ENCODE assay signal across 8 cellular contexts in genomic region chr11:61891331-61892084, GRCh38. TPM values are rescaled to one million over a fixed set of nuclear protein-coding genes. Genes with fewer than 3 reads are reported as not detected.
DNase-seq lines count a peak whose midpoint lies in the region; ATAC-seq, FAIRE-seq and TF ChIP-seq lines count a peak whose summit lies in the region.

FADS3 (minus strand) TSS chr11:61891545; CDS start chr11:61891381, 164 bp downstream.

- H3K9me3 Mint-ChIP-seq in activated CD4-positive, alpha-beta memory T cell treated with anti-CD3 and anti-CD28 coated beads for 36 hours = no peaks in the 10 kb centered on the region

- peaks cover 2% of the 10 kb centered on the region for H3K4me1 Mint-ChIP-seq in activated CD4-positive, alpha-beta memory T cell treated with anti-CD3 and anti-CD28 coated beads for 36 hours (ENCODE audit: low read depth)

- H3K4me2 ChIP-seq in HepG2 (ENCODE audit: low read depth, low read length) = peak within 1 kb of the TSS; percentile 100

- TF ChIP-seq EP300 in HepG2 (IDR thresholded peaks at IDR 0.05; ENCODE audit: low read depth in 2 of 2, low read length in 2 of 2) (no peak), HepG2 (CRISPR knock-in tag; IDR thresholded peaks at IDR 0.05; ENCODE audit: borderline replicate concordance) (no peak)

- TF ChIP-seq CTCF in 22Rv1 (IDR thresholded peaks at IDR 0.05) = no peak; the same call in 1 of the 2 replicates
- 0 out of 2 replicates have a peak, but pooled peaks have one; percentile 18 for TF ChIP-seq CTCF in HepG2 (CRISPR knock-in tag; IDR thresholded peaks at IDR 0.05)

- H3K27me3 ChIP-seq in duodenal mucosa (ENCODE audit: control insufficient read depth in 1 of 2, insufficient read depth in 2 of 2, low read length in 2 of 2) (no peaks in the 10 kb centered on the region), HepG2 (ENCODE audit: control insufficient read depth in 1 of 2, insufficient read depth in 2 of 2, low read length in 2 of 2) (no peaks in the 10 kb centered on the region)

- CTCF ChIA-PET in activated CD4-positive, alpha-beta memory T cell treated with anti-CD3 and anti-CD28 coated beads for 36 hours (lab: Charles Lee) = interaction anchor here (0.9 to 15.1 kb wide), 6 partner anchors 8 to 217 kb away, joined by 3 to 417 read pairs (median 8); no protein-coding TSS in a partner anchor
- CTCF ChIA-PET in HepG2 (lab: Yijun Ruan, JAX; ENCODE audit: low intra/inter-chr PET ratio, low total read pairs) = interaction anchor here (1.2 kb wide), 1 partner anchor 95 kb away, joined by 4 read pairs; no protein-coding TSS in a partner anchor

- no peaks in the 10 kb centered on the region for H4K20me1 ChIP-seq in HepG2 (ENCODE audit: insufficient read depth, low read length)

- ATAC-seq in GM18505 (IDR thresholded peaks at IDR 0.05; ENCODE audit: unreplicated experiment) (peak; percentile 52), HG03097 (IDR thresholded peaks at IDR 0.05; ENCODE audit: low FRiP score, unreplicated experiment) (peak; percentile 50), HepG2 (peak; percentile 86)

- no peak for FAIRE-seq in HepG2 (lab: Jason Lieb, UNC)

- TF ChIP-seq POLR2A in GM18505 (IDR thresholded peaks at IDR 0.05; ENCODE audit: borderline replicate concordance, extremely low read depth, insufficient read depth, insufficient read length) (no peak), HepG2 (IDR thresholded peaks at IDR 0.05; ENCODE audit: insufficient read depth in 1 of 2, low read depth in 2 of 2, low read length in 2 of 2) (no peak)

- no peaks in the 10 kb centered on the region for H3K79me2 ChIP-seq in HepG2 (ENCODE audit: insufficient read depth, low read length)

- intact Hi-C loops in activated CD4-positive, alpha-beta memory T cell treated with anti-CD3 and anti-CD28 coated beads for 36 hours (cut with micrococcal nuclease) = no loop called here
- intact Hi-C loops in HepG2 (cut with micrococcal nuclease; ENCODE audit: unreplicated experiment) = no loop called here

- H3K27me3 Mint-ChIP-seq in activated CD4-positive, alpha-beta memory T cell treated with anti-CD3 and anti-CD28 coated beads for 36 hours = no peaks in the 10 kb centered on the region

- peak within 1 kb of the TSS; percentile 81 for H3K4me3 Mint-ChIP-seq in activated CD4-positive, alpha-beta memory T cell treated with anti-CD3 and anti-CD28 coated beads for 36 hours

- H3K9ac ChIP-seq in duodenal mucosa (ENCODE audit: low read depth in 1 of 2, low read length in 2 of 2) (peak within 1 kb of the TSS; percentile 35 to 61), HepG2 (ENCODE audit: insufficient read depth, low read depth, low read length) (peak within 1 kb of the TSS; percentile 72)

- H2AFZ ChIP-seq in HepG2 (ENCODE audit: low read length) = no peak within 1 kb of the TSS

- H3K27ac ChIP-seq in 22Rv1 = peak within 1 kb of the TSS; percentile 66
- peak within 1 kb of the TSS; percentile 10 for H3K27ac ChIP-seq in duodenal mucosa (ENCODE audit: low read depth, low read length)
- H3K27ac ChIP-seq in HepG2 (ENCODE audit: extremely low read length, insufficient read depth, low read length) = no peak within 1 kb of the TSS

- no peaks in the 10 kb centered on the region for H3K9me3 ChIP-seq in duodenal mucosa (ENCODE audit: control insufficient read depth in 1 of 2, low read length in 2 of 2)
- H3K9me3 ChIP-seq in HepG2 (ENCODE audit: low read length) = no peaks in the 10 kb centered on the region

- H3K27ac Mint-ChIP-seq in activated CD4-positive, alpha-beta memory T cell treated with anti-CD3 and anti-CD28 coated beads for 36 hours = peak within 1 kb of the TSS; percentile 23

- H3K36me3 ChIP-seq in duodenal mucosa (ENCODE audit: control insufficient read depth in 1 of 2, insufficient read depth in 2 of 2, low read length in 2 of 2) = no peaks in the 10 kb centered on the region
- no peaks in the 10 kb centered on the region for H3K36me3 ChIP-seq in HepG2 (replicated peaks in 1 of 2; ENCODE audit: control insufficient read depth in 1 of 2, insufficient read depth in 2 of 2, low read length in 2 of 2)

- in situ Hi-C loops in HepG2 (cut with HindIII; ENCODE audit: extremely low pct_ligation_motif_present, low pct_unique_long_range_greater_than_20kb) = no loop called here

- POLR2A ChIA-PET in activated CD4-positive, alpha-beta memory T cell treated with anti-CD3 and anti-CD28 coated beads for 36 hours (lab: Charles Lee) = no interaction called here
- POLR2A ChIA-PET in HepG2 (lab: Yijun Ruan, JAX) = interaction anchor here (1.5 to 2.0 kb wide), 2 partner anchors 13 to 21 kb away, joined by 4 to 5 read pairs; no protein-coding TSS in a partner anchor

- DNase-seq in NCI-H510A (lab: John Stamatoyannopoulos, UW) = peak; percentile 93
- peak; percentile 62 for DNase-seq in activated CD4-positive, alpha-beta memory T cell treated with anti-CD3 and anti-CD28 coated beads for 36 hours
- DNase-seq in HepG2 (ENCODE audit: low spot score) = peak; percentile 77
- peak; percentile 57 for DNase-seq in stimulated activated CD4-positive, alpha-beta T cell treated with anti-CD3 and anti-CD28 coated beads, Interleukin-4, amount 100 ng/mL, for 1 hour

- H3K4me3 ChIP-seq in duodenal mucosa (ENCODE audit: low read depth in 1 of 2, low read length in 2 of 2) (peak within 1 kb of the TSS; percentile 66 to 84), HepG2 (replicated peaks in 1 of 3; ENCODE audit: insufficient read depth in 1 of 3, low read depth in 2 of 3, low read length in 3 of 3) (peak within 1 kb of the TSS; percentile 60 to 86 (median 68))

- no peaks in the 10 kb centered on the region for H3K36me3 Mint-ChIP-seq in activated CD4-positive, alpha-beta memory T cell treated with anti-CD3 and anti-CD28 coated beads for 36 hours

- no TSS peak for BruUV-seq in HepG2 (replicated peaks; lab: Mats Ljungman, UMichigan)

- 1% methylated on average over 13 of the region's 96 CpGs for WGBS in HepG2 (ENCODE audit: low lambda C conversion rate)

- peak; percentile 23; the same call in 1 of the 2 replicates for TF ChIP-seq RAD21 in HepG2 (CRISPR knock-in tag; IDR thresholded peaks at IDR 0.05)

- H3K4me1 ChIP-seq in duodenal mucosa (ENCODE audit: control insufficient read depth in 1 of 2, insufficient read depth in 2 of 2, low read length in 2 of 2) = peaks cover 0 to 14% of the 10 kb centered on the region in 2 donors
- peaks cover 14% of the 10 kb centered on the region for H3K4me1 ChIP-seq in HepG2 (ENCODE audit: insufficient read depth, low read length)

TF ChIP-seq in HepG2, 621 proteins besides CTCF, POLR2A, EP300 and RAD21 (continues in another document):
- TF ChIP-seq PBX3 (CRISPR knock-in tag; IDR thresholded peaks at IDR 0.05; ENCODE audit: borderline replicate concordance) (no peak), SP5 (CRISPR knock-in tag; IDR thresholded peaks at IDR 0.05; ENCODE audit: borderline replicate concordance, low read depth) (peak; percentile 52; the same call in 1 of the 2 replicates)

RNA-seq across cellular contexts. Expression of gene FADS3, which starts in this region (rescaled TPM):
- total RNA-seq in activated CD4-positive, alpha-beta memory T cell treated with anti-CD3 and anti-CD28 coated beads for 36 hours = 10 to 100 TPM; 11.9 to 12.1 TPM
- total RNA-seq in HepG2 (2016; rRNA removed; fragmentation: Illumina TruSeq; extraction: Trizol) = 4.5 and 13.4 TPM in 2 replicates
- 8.3 and 10.6 TPM in 2 replicates for total RNA-seq in HepG2 (2016; cell fraction: cytosol; rRNA removed; fragmentation: Illumina TruSeq; extraction: Trizol; ENCODE audit: low read depth)
- total RNA-seq in HepG2 (2016; cell fraction: insoluble cytoplasmic fraction; rRNA removed; fragmentation: Illumina TruSeq; extraction: Trizol) = 3.4 and 13.2 TPM in 2 replicates
- total RNA-seq in HepG2 (2016; cell fraction: membrane; rRNA removed; fragmentation: Illumina TruSeq; extraction: Trizol) = 7.7 and 10.7 TPM in 2 replicates
- 12.9 and 21.0 TPM in 2 replicates for total RNA-seq in HepG2 (2016; cell fraction: nucleus; rRNA removed; fragmentation: Illumina TruSeq; extraction: Trizol)
- polyA plus RNA-seq in HepG2 (2011; rRNA removed) = 23.2 and 36.6 TPM in 2 replicates
- 13.7 and 17.5 TPM in 2 replicates for polyA plus RNA-seq in HepG2 (2011; cell fraction: cytosol; rRNA removed)
- 236 and 242 TPM in 2 replicates for polyA plus RNA-seq in HepG2 (2011; cell fraction: nucleus; rRNA removed)
- 5.1 and 11.5 TPM in 2 replicates for polyA plus RNA-seq in HepG2 (2012)
- 8.0 and 9.6 TPM in 2 replicates for polyA plus RNA-seq in HepG2 (2016; cell fraction: cytosol; fragmentation: Illumina TruSeq; extraction: Trizol; ENCODE audit: low read depth)
- polyA plus RNA-seq in HepG2 (2016; cell fraction: insoluble cytoplasmic fraction; fragmentation: Illumina TruSeq; extraction: Trizol; ENCODE audit: low read depth) = 4.7 and 5.0 TPM in 2 replicates
- polyA plus RNA-seq in HepG2 (2016; cell fraction: membrane; fragmentation: Illumina TruSeq; extraction: Trizol; ENCODE audit: low read depth) = 7.9 and 9.0 TPM in 2 replicates
- polyA plus RNA-seq in HepG2 (2016; cell fraction: nucleus; fragmentation: Illumina TruSeq; extraction: Trizol; ENCODE audit: insufficient read depth, low read depth) = 36.8 and 37.1 TPM in 2 replicates
- 30.7 and 67.4 TPM in 2 replicates for polyA minus RNA-seq in HepG2 (2011; rRNA and poly(A)+ RNA removed; ENCODE audit: low replicate concordance)
- polyA minus RNA-seq in HepG2 (2011; cell fraction: cytosol; rRNA and poly(A)+ RNA removed) = 10.5 and 13.0 TPM in 2 replicates
- 10.9 and 15.8 TPM in 2 replicates for polyA minus RNA-seq in HepG2 (2011; cell fraction: nucleus; rRNA and poly(A)+ RNA removed)
